ENCODE assay signal across 1 cellular context in genomic region chr11:78022397-78023396, GRCh38.
A peak's percentile ranks its signal among the peaks of the same experiment; 100 is the strongest.
TF ChIP-seq lines count a peak whose summit lies in the region.

Gene KCTD14 (minus strand): TSS chr11:78023276. CDS start chr11:78023249, 27 bp downstream.

TF ChIP-seq in H1, 55 proteins besides CTCF, POLR2A, EP300 and RAD21 (continued from another document):
- peak; percentile 27 for TF ChIP-seq EZH2 (IDR thresholded peaks at IDR 0.05; ENCODE audit: low read depth, low read length, severe bottlenecking)
- TF ChIP-seq BCL11A (IDR thresholded peaks at IDR 0.05; ENCODE audit: low read depth in 2 of 2, low read length in 2 of 2) = no peak
- no peak for TF ChIP-seq POU5F1 (IDR thresholded peaks at IDR 0.05; ENCODE audit: low read depth, low read length)
- no peak for TF ChIP-seq SRF (IDR thresholded peaks at IDR 0.05; ENCODE audit: low read depth, low read length)
- peak; percentile 90; the same call in 1 of the 2 replicates for TF ChIP-seq RBBP5 (IDR thresholded peaks at IDR 0.05; ENCODE audit: borderline replicate concordance, low read depth, low read length)
- no peak for TF ChIP-seq RFX5 (IDR thresholded peaks at IDR 0.05; ENCODE audit: borderline replicate concordance, low read depth, low read length)
- peak; percentile 24; the same call in 1 of the 2 replicates for TF ChIP-seq SUZ12 (IDR thresholded peaks at IDR 0.05; ENCODE audit: low read length)
- TF ChIP-seq JUN (IDR thresholded peaks at IDR 0.05; ENCODE audit: low read depth, low read length) = no peak
- no peak for TF ChIP-seq YY1 (IDR thresholded peaks at IDR 0.05; ENCODE audit: low read depth, low read length)
- TF ChIP-seq HDAC2 (IDR thresholded peaks at IDR 0.05; ENCODE audit: borderline replicate concordance in 1 of 2, low read depth in 2 of 2, low read length in 2 of 2) = 0 out of 4 replicates have a peak, but pooled peaks of 1 of the 2 experiments have one; percentile 29
- no peak for TF ChIP-seq USF2 (IDR thresholded peaks at IDR 0.05; ENCODE audit: low read length)
- TF ChIP-seq KDM4A (IDR thresholded peaks at IDR 0.05; ENCODE audit: low read depth, low read length, severe bottlenecking) = peak; percentile 74
- TF ChIP-seq GABPA (IDR thresholded peaks at IDR 0.05; ENCODE audit: borderline replicate concordance, insufficient read depth, low read length) = no peak
- no peak for TF ChIP-seq HDAC6 (IDR thresholded peaks at IDR 0.05; ENCODE audit: low read depth, low read length)
- peak; percentile 66 for TF ChIP-seq TAF7 (optimal IDR thresholded peaks at IDR 0.05; ENCODE audit: borderline replicate concordance, low read depth, low read length)
- TF ChIP-seq NRF1 (IDR thresholded peaks at IDR 0.05; ENCODE audit: low read depth, low read length) = no peak
- TF ChIP-seq JUND (IDR thresholded peaks at IDR 0.05; ENCODE audit: low read length) = no peak
- TF ChIP-seq CBX5 (IDR thresholded peaks at IDR 0.05; ENCODE audit: low read depth, low read length) = no peak
- TF ChIP-seq KDM5A (IDR thresholded peaks at IDR 0.05; ENCODE audit: low read length) = no peak
- TF ChIP-seq, protein P1, sequence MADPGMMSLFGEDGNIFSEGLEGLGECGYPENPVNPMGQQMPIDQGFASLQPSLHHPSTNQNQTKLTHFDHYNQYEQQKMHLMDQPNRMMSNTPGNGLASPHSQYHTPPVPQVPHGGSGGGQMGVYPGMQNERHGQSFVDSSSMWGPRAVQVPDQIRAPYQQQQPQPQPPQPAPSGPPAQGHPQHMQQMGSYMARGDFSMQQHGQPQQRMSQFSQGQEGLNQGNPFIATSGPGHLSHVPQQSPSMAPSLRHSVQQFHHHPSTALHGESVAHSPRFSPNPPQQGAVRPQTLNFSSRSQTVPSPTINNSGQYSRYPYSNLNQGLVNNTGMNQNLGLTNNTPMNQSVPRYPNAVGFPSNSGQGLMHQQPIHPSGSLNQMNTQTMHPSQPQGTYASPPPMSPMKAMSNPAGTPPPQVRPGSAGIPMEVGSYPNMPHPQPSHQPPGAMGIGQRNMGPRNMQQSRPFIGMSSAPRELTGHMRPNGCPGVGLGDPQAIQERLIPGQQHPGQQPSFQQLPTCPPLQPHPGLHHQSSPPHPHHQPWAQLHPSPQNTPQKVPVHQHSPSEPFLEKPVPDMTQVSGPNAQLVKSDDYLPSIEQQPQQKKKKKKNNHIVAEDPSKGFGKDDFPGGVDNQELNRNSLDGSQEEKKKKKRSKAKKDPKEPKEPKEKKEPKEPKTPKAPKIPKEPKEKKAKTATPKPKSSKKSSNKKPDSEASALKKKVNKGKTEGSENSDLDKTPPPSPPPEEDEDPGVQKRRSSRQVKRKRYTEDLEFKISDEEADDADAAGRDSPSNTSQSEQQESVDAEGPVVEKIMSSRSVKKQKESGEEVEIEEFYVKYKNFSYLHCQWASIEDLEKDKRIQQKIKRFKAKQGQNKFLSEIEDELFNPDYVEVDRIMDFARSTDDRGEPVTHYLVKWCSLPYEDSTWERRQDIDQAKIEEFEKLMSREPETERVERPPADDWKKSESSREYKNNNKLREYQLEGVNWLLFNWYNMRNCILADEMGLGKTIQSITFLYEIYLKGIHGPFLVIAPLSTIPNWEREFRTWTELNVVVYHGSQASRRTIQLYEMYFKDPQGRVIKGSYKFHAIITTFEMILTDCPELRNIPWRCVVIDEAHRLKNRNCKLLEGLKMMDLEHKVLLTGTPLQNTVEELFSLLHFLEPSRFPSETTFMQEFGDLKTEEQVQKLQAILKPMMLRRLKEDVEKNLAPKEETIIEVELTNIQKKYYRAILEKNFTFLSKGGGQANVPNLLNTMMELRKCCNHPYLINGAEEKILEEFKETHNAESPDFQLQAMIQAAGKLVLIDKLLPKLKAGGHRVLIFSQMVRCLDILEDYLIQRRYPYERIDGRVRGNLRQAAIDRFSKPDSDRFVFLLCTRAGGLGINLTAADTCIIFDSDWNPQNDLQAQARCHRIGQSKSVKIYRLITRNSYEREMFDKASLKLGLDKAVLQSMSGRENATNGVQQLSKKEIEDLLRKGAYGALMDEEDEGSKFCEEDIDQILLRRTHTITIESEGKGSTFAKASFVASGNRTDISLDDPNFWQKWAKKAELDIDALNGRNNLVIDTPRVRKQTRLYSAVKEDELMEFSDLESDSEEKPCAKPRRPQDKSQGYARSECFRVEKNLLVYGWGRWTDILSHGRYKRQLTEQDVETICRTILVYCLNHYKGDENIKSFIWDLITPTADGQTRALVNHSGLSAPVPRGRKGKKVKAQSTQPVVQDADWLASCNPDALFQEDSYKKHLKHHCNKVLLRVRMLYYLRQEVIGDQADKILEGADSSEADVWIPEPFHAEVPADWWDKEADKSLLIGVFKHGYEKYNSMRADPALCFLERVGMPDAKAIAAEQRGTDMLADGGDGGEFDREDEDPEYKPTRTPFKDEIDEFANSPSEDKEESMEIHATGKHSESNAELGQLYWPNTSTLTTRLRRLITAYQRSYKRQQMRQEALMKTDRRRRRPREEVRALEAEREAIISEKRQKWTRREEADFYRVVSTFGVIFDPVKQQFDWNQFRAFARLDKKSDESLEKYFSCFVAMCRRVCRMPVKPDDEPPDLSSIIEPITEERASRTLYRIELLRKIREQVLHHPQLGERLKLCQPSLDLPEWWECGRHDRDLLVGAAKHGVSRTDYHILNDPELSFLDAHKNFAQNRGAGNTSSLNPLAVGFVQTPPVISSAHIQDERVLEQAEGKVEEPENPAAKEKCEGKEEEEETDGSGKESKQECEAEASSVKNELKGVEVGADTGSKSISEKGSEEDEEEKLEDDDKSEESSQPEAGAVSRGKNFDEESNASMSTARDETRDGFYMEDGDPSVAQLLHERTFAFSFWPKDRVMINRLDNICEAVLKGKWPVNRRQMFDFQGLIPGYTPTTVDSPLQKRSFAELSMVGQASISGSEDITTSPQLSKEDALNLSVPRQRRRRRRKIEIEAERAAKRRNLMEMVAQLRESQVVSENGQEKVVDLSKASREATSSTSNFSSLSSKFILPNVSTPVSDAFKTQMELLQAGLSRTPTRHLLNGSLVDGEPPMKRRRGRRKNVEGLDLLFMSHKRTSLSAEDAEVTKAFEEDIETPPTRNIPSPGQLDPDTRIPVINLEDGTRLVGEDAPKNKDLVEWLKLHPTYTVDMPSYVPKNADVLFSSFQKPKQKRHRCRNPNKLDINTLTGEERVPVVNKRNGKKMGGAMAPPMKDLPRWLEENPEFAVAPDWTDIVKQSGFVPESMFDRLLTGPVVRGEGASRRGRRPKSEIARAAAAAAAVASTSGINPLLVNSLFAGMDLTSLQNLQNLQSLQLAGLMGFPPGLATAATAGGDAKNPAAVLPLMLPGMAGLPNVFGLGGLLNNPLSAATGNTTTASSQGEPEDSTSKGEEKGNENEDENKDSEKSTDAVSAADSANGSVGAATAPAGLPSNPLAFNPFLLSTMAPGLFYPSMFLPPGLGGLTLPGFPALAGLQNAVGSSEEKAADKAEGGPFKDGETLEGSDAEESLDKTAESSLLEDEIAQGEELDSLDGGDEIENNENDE (IDR thresholded peaks at IDR 0.05; ENCODE audit: insufficient replicate concordance, low read length) = no peak
- peak; percentile 73; the same call in 1 of the 2 replicates for TF ChIP-seq ATF2 (IDR thresholded peaks at IDR 0.05; ENCODE audit: low read length)
- TF ChIP-seq TBP (IDR thresholded peaks at IDR 0.05; ENCODE audit: low read depth, low read length) = peak; percentile 34; the same call in 1 of the 2 replicates
- peak; percentile 75 for TF ChIP-seq POLR2AphosphoS5 (IDR thresholded peaks at IDR 0.05; ENCODE audit: low read depth, low read length)
- TF ChIP-seq SP4 (IDR thresholded peaks at IDR 0.05; ENCODE audit: low read length) = no peak
- TF ChIP-seq SP2 (IDR thresholded peaks at IDR 0.05; ENCODE audit: low read length) = no peak
- peak; percentile 63; the same call in 1 of the 2 replicates for TF ChIP-seq CREB1 (IDR thresholded peaks at IDR 0.05)
- no peak for TF ChIP-seq EGR1 (IDR thresholded peaks at IDR 0.05; ENCODE audit: borderline replicate concordance, low read depth, low read length)
- TF ChIP-seq RXRA (IDR thresholded peaks at IDR 0.05; ENCODE audit: insufficient read depth, low read depth, low read length) = no peak
- TF ChIP-seq CTBP2 (IDR thresholded peaks at IDR 0.05; ENCODE audit: borderline replicate concordance, insufficient read depth, insufficient read length, low read length) = no peak
- TF ChIP-seq SIRT6 (IDR thresholded peaks at IDR 0.05; ENCODE audit: low read length) = no peak
- TF ChIP-seq BACH1 (IDR thresholded peaks at IDR 0.05; ENCODE audit: low read length) = no peak
- TF ChIP-seq ZNF274 (IDR thresholded peaks at IDR 0.05; ENCODE audit: borderline replicate concordance, extremely low read depth, low read length) = no peak
- TF ChIP-seq, protein P2, sequence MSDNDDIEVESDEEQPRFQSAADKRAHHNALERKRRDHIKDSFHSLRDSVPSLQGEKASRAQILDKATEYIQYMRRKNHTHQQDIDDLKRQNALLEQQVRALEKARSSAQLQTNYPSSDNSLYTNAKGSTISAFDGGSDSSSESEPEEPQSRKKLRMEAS (IDR thresholded peaks at IDR 0.05) = peak; percentile 91
- TF ChIP-seq KDM1A (IDR thresholded peaks at IDR 0.05; ENCODE audit: borderline replicate concordance, low read length) = no peak
- no peak for TF ChIP-seq GTF2F1 (IDR thresholded peaks at IDR 0.05; ENCODE audit: borderline replicate concordance, low read depth, low read length)
- no peak for TF ChIP-seq MAFK (IDR thresholded peaks at IDR 0.05; ENCODE audit: low read depth, low read length)
- no peak for TF ChIP-seq TEAD4 (IDR thresholded peaks at IDR 0.05; ENCODE audit: low read depth, low read length)
- no peak for TF ChIP-seq CBX8 (IDR thresholded peaks at IDR 0.05; ENCODE audit: borderline replicate concordance, low read depth, low read length)
- no peak for TF ChIP-seq CHD1 (IDR thresholded peaks at IDR 0.05; ENCODE audit: low read depth, low read length)
- TF ChIP-seq TAF1 (IDR thresholded peaks at IDR 0.05; ENCODE audit: low read depth, low read length) = peak; percentile 79
- TF ChIP-seq RNF2 (IDR thresholded peaks at IDR 0.05; ENCODE audit: borderline replicate concordance, low read depth, low read length, missing control alignments, poor library complexity, severe bottlenecking) = no peak
- no peak for TF ChIP-seq CEBPB (IDR thresholded peaks at IDR 0.05; ENCODE audit: low read depth, low read length)
- TF ChIP-seq, protein P3, sequence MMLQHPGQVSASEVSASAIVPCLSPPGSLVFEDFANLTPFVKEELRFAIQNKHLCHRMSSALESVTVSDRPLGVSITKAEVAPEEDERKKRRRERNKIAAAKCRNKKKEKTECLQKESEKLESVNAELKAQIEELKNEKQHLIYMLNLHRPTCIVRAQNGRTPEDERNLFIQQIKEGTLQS (IDR thresholded peaks at IDR 0.05; ENCODE audit: insufficient read depth, low read depth, low read length) = no peak
- 0 out of 2 replicates have a peak, but pooled peaks have one; percentile 24 for TF ChIP-seq TCF12 (IDR thresholded peaks at IDR 0.05; ENCODE audit: low read depth, low read length)
- TF ChIP-seq ASH2L (IDR thresholded peaks at IDR 0.05; ENCODE audit: low read length) = no peak
- peak; percentile 46; the same call in 1 of the 2 replicates for TF ChIP-seq PHF8 (conservative IDR thresholded peaks at IDR 0.05; ENCODE audit: low read depth, low read length)
- TF ChIP-seq SIX5 (IDR thresholded peaks at IDR 0.05; ENCODE audit: low read depth, low read length) = no peak
- peak; percentile 82 for TF ChIP-seq E2F6 (IDR thresholded peaks at IDR 0.05)
- TF ChIP-seq NANOG (IDR thresholded peaks at IDR 0.05; ENCODE audit: insufficient read depth, low read depth, low read length, poor library complexity, severe bottlenecking) = no peak
- no peak for TF ChIP-seq CHD2 (IDR thresholded peaks at IDR 0.05; ENCODE audit: low read length)
- TF ChIP-seq FOSL1 (IDR thresholded peaks at IDR 0.05; ENCODE audit: insufficient read depth, low read depth, low read length) = no peak
